8 cellular contexts compared by ENCODE assay signal in genomic region chr7:73683916-73684693, GRCh38. TPM values are rescaled to one million over a fixed set of nuclear protein-coding genes. Genes with fewer than 3 reads are reported as not detected.
DNase-seq lines count a peak whose midpoint lies in the region; ATAC-seq and TF ChIP-seq lines count a peak whose summit lies in the region.

No MANE protein-coding gene starts in this region.

- H3K36me3 ChIP-seq in heart right ventricle: peaks cover 0 to 35% (median 14%) of the 10 kb centered on the region in 9 donors
- peaks cover 16% of the 10 kb centered on the region for H3K36me3 ChIP-seq in iPS-18a (ENCODE audit: control insufficient read depth, low read depth, low read length)

- peak overlapping the region; percentile 95 for H3K9ac ChIP-seq in iPS-18a (ENCODE audit: low read length)

- intact Hi-C loops in heart right ventricle (cut with DNase I): loop anchor here in 2 of 10 donors (10.0 kb wide), 2 partner anchors 51 to 109 kb away; partner anchors contain the start of genes ABHD11 (in 1 of the 2) and TBL2 (in 1 of the 2)
- intact Hi-C loops in left ventricle myocardium superior (cut with micrococcal nuclease): no loop called here
- intact Hi-C loops in activated CD8-positive, alpha-beta T cell treated with anti-CD3 and anti-CD28 coated beads for 36 hours (cut with micrococcal nuclease): loop anchor here (5.0 kb wide), 1 partner anchor 33 kb away; the partner anchor contains the start of gene STX1A

- POLR2A ChIA-PET in activated CD8-positive, alpha-beta T cell treated with anti-CD3 and anti-CD28 coated beads for 36 hours (lab: Charles Lee): interaction anchor here (0.9 to 1.3 kb wide), 4 partner anchors 12 to 17 kb away, joined by 3 to 4 read pairs (median 3); no protein-coding TSS in a partner anchor

- H3K4me3 Mint-ChIP-seq in activated CD8-positive, alpha-beta T cell treated with anti-CD3 and anti-CD28 coated beads for 36 hours: peak overlapping the region; percentile 97
- peak overlapping the region; percentile 96 to 98 for H3K4me3 Mint-ChIP-seq in stimulated activated naive B cell treated with anti-CD40 and anti-IgM and Interleukin-4, amounts not matched to agents 10 μg/mL and 1 μg/mL and 100 μg/mL, for 72 hours

- H3K4me3 ChIP-seq in heart right ventricle: peak overlapping the region; percentile 85 to 99 (median 96)
- H3K4me3 ChIP-seq in iPS-18a (ENCODE audit: low read length): peak overlapping the region; percentile 88

- TF ChIP-seq CTCF in heart right ventricle (IDR thresholded peaks at IDR 0.05): no peak
- no peak for TF ChIP-seq CTCF in activated CD8-positive, alpha-beta T cell treated with anti-CD3 and anti-CD28 coated beads for 36 hours (IDR thresholded peaks at IDR 0.05)

- H3K27ac Mint-ChIP-seq in activated CD8-positive, alpha-beta T cell treated with anti-CD3 and anti-CD28 coated beads for 36 hours: peak overlapping the region; percentile 97
- peak overlapping the region; percentile 99 for H3K27ac Mint-ChIP-seq in stimulated activated naive B cell treated with anti-CD40 and anti-IgM and Interleukin-4, amounts not matched to agents 10 μg/mL and 1 μg/mL and 100 μg/mL, for 72 hours

- ATAC-seq in heart right ventricle: peak in 2 of 8 donors; percentile 2
- no peak for ATAC-seq in left ventricle myocardium superior
- no peak for ATAC-seq in activated CD8-positive, alpha-beta T cell treated with anti-CD3 and anti-CD28 coated beads for 36 hours
- peak; percentile 6 to 8 for ATAC-seq in stimulated activated naive B cell treated with anti-CD40 and anti-IgM and Interleukin-4, amounts not matched to agents 10 μg/mL and 1 μg/mL and 100 μg/mL, for 72 hours (replicated peaks)

- CTCF ChIA-PET in activated CD8-positive, alpha-beta T cell treated with anti-CD3 and anti-CD28 coated beads for 36 hours (lab: Charles Lee): no interaction called here

- no peaks in the 10 kb centered on the region for H3K9me3 ChIP-seq in heart right ventricle
- no peaks in the 10 kb centered on the region for H3K9me3 ChIP-seq in iPS-18a (ENCODE audit: control insufficient read depth, low read depth, low read length)

- no peaks in the 10 kb centered on the region for H3K9me3 Mint-ChIP-seq in activated CD8-positive, alpha-beta T cell treated with anti-CD3 and anti-CD28 coated beads for 36 hours
- H3K9me3 Mint-ChIP-seq in stimulated activated naive B cell treated with anti-CD40 and anti-IgM and Interleukin-4, amounts not matched to agents 10 μg/mL and 1 μg/mL and 100 μg/mL, for 72 hours: no peaks in the 10 kb centered on the region

- H3K4me1 ChIP-seq in heart right ventricle (peaks cover 10 to 50% (median 33%) of the 10 kb centered on the region in 9 donors), iPS-18a (ENCODE audit: control insufficient read depth, low read depth, low read length) (peaks cover 7% of the 10 kb centered on the region)

- H3K36me3 Mint-ChIP-seq in activated CD8-positive, alpha-beta T cell treated with anti-CD3 and anti-CD28 coated beads for 36 hours (ENCODE audit: low read depth): peaks cover 45% of the 10 kb centered on the region
- peaks cover 24 to 35% of the 10 kb centered on the region in 2 donors for H3K36me3 Mint-ChIP-seq in stimulated activated naive B cell treated with anti-CD40 and anti-IgM and Interleukin-4, amounts not matched to agents 10 μg/mL and 1 μg/mL and 100 μg/mL, for 72 hours

- H3K4me1 Mint-ChIP-seq in activated CD8-positive, alpha-beta T cell treated with anti-CD3 and anti-CD28 coated beads for 36 hours (ENCODE audit: low read depth): peaks cover 52% of the 10 kb centered on the region
- peaks cover 23 to 54% of the 10 kb centered on the region in 2 donors for H3K4me1 Mint-ChIP-seq in stimulated activated naive B cell treated with anti-CD40 and anti-IgM and Interleukin-4, amounts not matched to agents 10 μg/mL and 1 μg/mL and 100 μg/mL, for 72 hours

- H3K27ac ChIP-seq in heart right ventricle (peak overlapping the region in 9 of 10 donors; percentile 73 to 93 (median 87)), iPS-18a (ENCODE audit: low read length) (peak overlapping the region; percentile 30)

- WGBS in heart right ventricle, 2 donors: 34 to 36% methylated on average over 45 to 46 of the region's 46 CpGs

- H3K27me3 Mint-ChIP-seq in activated CD8-positive, alpha-beta T cell treated with anti-CD3 and anti-CD28 coated beads for 36 hours: no peaks in the 10 kb centered on the region
- no peaks in the 10 kb centered on the region for H3K27me3 Mint-ChIP-seq in stimulated activated naive B cell treated with anti-CD40 and anti-IgM and Interleukin-4, amounts not matched to agents 10 μg/mL and 1 μg/mL and 100 μg/mL, for 72 hours

- DNase-seq in heart right ventricle: no peak
- DNase-seq in left ventricle myocardium superior: no peak
- no peak for DNase-seq in activated CD8-positive, alpha-beta T cell treated with anti-CD3 and anti-CD28 coated beads for 36 hours
- no peak for DNase-seq in stimulated activated naive B cell treated with anti-CD40 and anti-IgM and Interleukin-4, amounts not matched to agents 10 μg/mL and 1 μg/mL and 100 μg/mL, for 72 hours
- no peak for DNase-seq in DMS153 treated with DMSO at 0.1 percent for 48 hours (lab: John Stamatoyannopoulos, UW; ENCODE audit: unreplicated experiment)
- no peak for DNase-seq in DMS79 treated with DMSO at 0.1 percent for 48 hours (lab: John Stamatoyannopoulos, UW)
- no peak for DNase-seq in NCI-H510A (lab: John Stamatoyannopoulos, UW)

- H3K27me3 ChIP-seq in heart right ventricle (no peaks in the 10 kb centered on the region), iPS-18a (ENCODE audit: control insufficient read depth, insufficient read depth, low read length) (no peaks in the 10 kb centered on the region)

RNA-seq across cellular contexts. Expression of gene BUD23, which starts 0.7 kb away (rescaled TPM):
- 10 to 100 TPM; 63.4 to 89.9 (median 66.8) TPM for total RNA-seq in heart right ventricle
- polyA plus RNA-seq in heart right ventricle: 100 to 1,000 TPM; 123 to 134 TPM
- total RNA-seq in left ventricle myocardium superior: 79.8 TPM
- total RNA-seq in activated CD8-positive, alpha-beta T cell treated with anti-CD3 and anti-CD28 coated beads for 36 hours: 100 to 1,000 TPM; 108 TPM

RNA-seq across cellular contexts. Expression of gene DNAJC30, which starts 0.9 kb away (rescaled TPM):
- 10 to 100 TPM; 12.1 to 20.8 (median 15.8) TPM for total RNA-seq in heart right ventricle
- 1 to 10 TPM; 9.1 TPM for polyA plus RNA-seq in heart right ventricle
- 13.2 TPM for total RNA-seq in left ventricle myocardium superior
- total RNA-seq in activated CD8-positive, alpha-beta T cell treated with anti-CD3 and anti-CD28 coated beads for 36 hours: 1 to 10 TPM; 6.7 to 7.0 TPM

RNA-seq across cellular contexts. Expression of gene VPS37D, which starts 16.5 kb away (rescaled TPM):
- total RNA-seq in heart right ventricle (1 to 10 TPM; 1.1 to 3.6 (median 2.2) TPM), left ventricle myocardium superior (3.3 TPM)
- polyA plus RNA-seq in heart right ventricle: 1 to 10 TPM; 1.2 to 1.4 TPM
- 1 to 10 TPM in 1 of 2 experiments, under 1 TPM in 1; 0.87 to 1.1 TPM for total RNA-seq in activated CD8-positive, alpha-beta T cell treated with anti-CD3 and anti-CD28 coated beads for 36 hours

RNA-seq across cellular contexts. Expression of gene STX1A, which starts 35.4 kb away (rescaled TPM):
- total RNA-seq in heart right ventricle: 1 to 10 TPM in 9 of 10 donors, under 1 TPM in 1; 0.88 to 2.7 (median 1.8) TPM
- 1 to 10 TPM; 2.5 to 3.4 TPM for polyA plus RNA-seq in heart right ventricle
- total RNA-seq in left ventricle myocardium superior: 3.0 TPM
- 10 to 100 TPM; 11.4 to 11.5 TPM for total RNA-seq in activated CD8-positive, alpha-beta T cell treated with anti-CD3 and anti-CD28 coated beads for 36 hours

RNA-seq across cellular contexts. Expression of gene ABHD11, which starts 54.5 kb away (rescaled TPM):
- total RNA-seq in heart right ventricle: 10 to 100 TPM; 20.0 to 36.8 (median 29.6) TPM
- 10 to 100 TPM; 26.8 to 36.6 TPM for polyA plus RNA-seq in heart right ventricle
- 24.0 TPM for total RNA-seq in left ventricle myocardium superior
- 10 to 100 TPM; 19.0 to 21.5 TPM for total RNA-seq in activated CD8-positive, alpha-beta T cell treated with anti-CD3 and anti-CD28 coated beads for 36 hours

Comparison
In these comparisons a context has a peak if more than half of its experiments do, and no peak if none do; other contexts are left out.
1. ATAC-seq: peak in stimulated activated naive B cell treated with anti-CD40 and anti-IgM and Interleukin-4, amounts not matched to agents 10 μg/mL and 1 μg/mL and 100 μg/mL, for 72 hours (2 of 2); none in left ventricle myocardium superior (single experiment) and activated CD8-positive, alpha-beta T cell treated with anti-CD3 and anti-CD28 coated beads for 36 hours (single experiment).